In genomic region chr11:101909087-101909486, GRCh38 we compare ENCODE assay signal across 24 cellular contexts. TPM values are rescaled to one million over a fixed set of nuclear protein-coding genes. Genes with fewer than 3 reads are reported as not detected.
"Had no signal": no experiment of that assay in that cellular context is flagged by ENCODE, and none has a peak within 500 bp of the region (broad histone marks: within the 10 kb centered on the region; RNA-seq: fewer than 3 reads in every experiment).

No MANE protein-coding gene starts in this region.

- H3K27me3 ChIP-seq: esophagus squamous epithelium, hepatocyte, right lobe of liver, upper lobe of left lung had no signal

- H3K4me1 ChIP-seq: right lobe of liver had no signal

- ATAC-seq: activated CD4-positive, alpha-beta T cell treated with anti-CD3 and anti-CD28 coated beads for 36 hours; activated T-cell treated with anti-CD3 and anti-CD28 coated beads, Interleukin-2, amount 50 U/mL, for 72 hours; lower lobe of right lung; natural killer cell treated with Interleukin-12 subunit alpha and Interleukin-12 subunit beta and Interleukin-15 and Interleukin-18, amount 100 ng/mL, for 72 hours; right lobe of liver; stimulated activated naive CD8-positive, alpha-beta T cell treated with anti-CD3 and anti-CD28 coated beads, Interleukin-15, Interleukin-2, amounts not matched to agents 100 U/mL and 50 U/mL, for 24 hours had no signal

- H3K27ac Mint-ChIP-seq: activated CD4-positive, alpha-beta T cell treated with anti-CD3 and anti-CD28 coated beads for 36 hours; activated naive CD8-positive, alpha-beta T cell treated with anti-CD3 and anti-CD28 coated beads, Interleukin-2, amount 10 ng/mL, durations not matched to agents 7 days and 5 days; activated T-cell treated with anti-CD3 and anti-CD28 coated beads, Interleukin-2, amount 50 U/mL, for 72 hours; dendritic cell treated with granulocyte-macrophage colony-stimulating factor and Interleukin-4, amounts not matched to agents 40 ng/mL and 50 ng/mL, for 4 days; endodermal cell; natural killer cell treated with Interleukin-12 subunit alpha and Interleukin-12 subunit beta and Interleukin-15 and Interleukin-18, amount 100 ng/mL, for 72 hours; T-helper 2 cell treated with Interferon-gamma antibody and Interleukin-4, amounts not matched to agents 5 μg/mL and 100 μg/mL, for 36 hours had no signal

- H3K4me3 ChIP-seq: esophagus squamous epithelium, hepatocyte, lower lobe of right lung, right lobe of liver, upper lobe of left lung had no signal

- H3K36me3 ChIP-seq: esophagus squamous epithelium, lower lobe of right lung, right lobe of liver, upper lobe of left lung had no signal

- H3K4me1 Mint-ChIP-seq: activated CD4-positive, alpha-beta T cell treated with anti-CD3 and anti-CD28 coated beads for 36 hours; activated naive CD8-positive, alpha-beta T cell treated with anti-CD3 and anti-CD28 coated beads, Interleukin-2, amount 10 ng/mL, durations not matched to agents 7 days and 5 days; central memory CD8-positive, alpha-beta T cell had no signal

- H3K4me2 ChIP-seq: hepatocyte had no signal

- H3K79me2 ChIP-seq: hepatocyte had no signal

- H2AFZ ChIP-seq: hepatocyte had no signal

- H3K4me3 Mint-ChIP-seq: activated CD4-positive, alpha-beta T cell treated with anti-CD3 and anti-CD28 coated beads for 36 hours; activated naive CD8-positive, alpha-beta T cell treated with anti-CD3 and anti-CD28 coated beads, Interleukin-2, amount 10 ng/mL, durations not matched to agents 7 days and 5 days; activated T-cell treated with anti-CD3 and anti-CD28 coated beads, Interleukin-2, amount 50 U/mL, for 72 hours; central memory CD8-positive, alpha-beta T cell; dendritic cell treated with granulocyte-macrophage colony-stimulating factor and Interleukin-4, amounts not matched to agents 40 ng/mL and 50 ng/mL, for 4 days; endodermal cell; natural killer cell treated with Interleukin-12 subunit alpha and Interleukin-12 subunit beta and Interleukin-15 and Interleukin-18, amount 100 ng/mL, for 72 hours; T-helper 2 cell treated with Interferon-gamma antibody and Interleukin-4, amounts not matched to agents 5 μg/mL and 100 μg/mL, for 36 hours had no signal

- H3K27ac ChIP-seq: epithelial cell of prostate, esophagus squamous epithelium, hepatocyte, lower lobe of right lung, right lobe of liver, upper lobe of left lung had no signal

- H3K9me3 Mint-ChIP-seq: activated naive CD8-positive, alpha-beta T cell treated with anti-CD3 and anti-CD28 coated beads, Interleukin-2, amount 10 ng/mL, durations not matched to agents 7 days and 5 days; activated T-cell treated with anti-CD3 and anti-CD28 coated beads, Interleukin-2, amount 50 U/mL, for 72 hours; central memory CD8-positive, alpha-beta T cell; dendritic cell treated with granulocyte-macrophage colony-stimulating factor and Interleukin-4, amounts not matched to agents 40 ng/mL and 50 ng/mL, for 4 days; endodermal cell; natural killer cell treated with Interleukin-12 subunit alpha and Interleukin-12 subunit beta and Interleukin-15 and Interleukin-18, amount 100 ng/mL, for 72 hours; T-helper 2 cell treated with Interferon-gamma antibody and Interleukin-4, amounts not matched to agents 5 μg/mL and 100 μg/mL, for 36 hours had no signal

- DNase-seq: activated CD4-positive, alpha-beta T cell treated with anti-CD3 and anti-CD28 coated beads for 36 hours; activated CD4-positive, CD25-positive, alpha-beta regulatory T cell; activated naive CD4-positive, alpha-beta T cell; activated naive CD8-positive, alpha-beta T cell treated with anti-CD3 and anti-CD28 coated beads, Interleukin-2, amount 10 ng/mL, durations not matched to agents 7 days and 5 days; activated T-cell treated with anti-CD3 and anti-CD28 coated beads for 4 hours; activated T-cell treated with anti-CD3 and anti-CD28 coated beads, Interleukin-2, amount 50 U/mL, for 72 hours; endodermal cell; esophagus squamous epithelium; islet precursor cell; left cardiac atrium; lower lobe of right lung; posterior cingulate gyrus; right lobe of liver; stimulated activated CD4-positive, alpha-beta T cell treated with anti-CD3 and anti-CD28 coated beads, Interleukin-4, amount 100 ng/mL, for 1 hour; stimulated activated naive CD8-positive, alpha-beta T cell treated with anti-CD3 and anti-CD28 coated beads, Interleukin-15, Interleukin-2, amounts not matched to agents 100 U/mL and 50 U/mL, for 24 hours; T-helper 1 cell; upper lobe of left lung had no signal

- H3K36me3 Mint-ChIP-seq: activated naive CD8-positive, alpha-beta T cell treated with anti-CD3 and anti-CD28 coated beads, Interleukin-2, amount 10 ng/mL, durations not matched to agents 7 days and 5 days; natural killer cell treated with Interleukin-12 subunit alpha and Interleukin-12 subunit beta and Interleukin-15 and Interleukin-18, amount 100 ng/mL, for 72 hours had no signal

- H3K9me3 ChIP-seq: esophagus squamous epithelium, lower lobe of right lung, right lobe of liver, upper lobe of left lung had no signal

RNA-seq across cellular contexts. Expression of gene ANGPTL5, which starts 7.2 kb away (rescaled TPM):
- total RNA-seq: activated CD4-positive, alpha-beta T cell treated with anti-CD3 and anti-CD28 coated beads for 36 hours; activated naive CD8-positive, alpha-beta T cell treated with anti-CD3 and anti-CD28 coated beads, Interleukin-2, amount 10 ng/mL, durations not matched to agents 7 days and 5 days; activated T-cell treated with anti-CD3 and anti-CD28 coated beads, Interleukin-2, amount 50 U/mL, for 72 hours; endodermal cell; hepatocyte; myocyte; natural killer cell treated with Interleukin-12 subunit alpha and Interleukin-12 subunit beta and Interleukin-15 and Interleukin-18, amount 100 ng/mL, for 72 hours; right lobe of liver had no signal
